ENCODE assay signal across 13 cellular contexts in genomic region chr3:71576966-71577459, GRCh38. TPM values are rescaled to one million over a fixed set of nuclear protein-coding genes. Genes with fewer than 3 reads are reported as not detected.
A peak's percentile ranks its signal among the peaks of the same experiment; 100 is the strongest.
DNase-seq lines count a peak whose midpoint lies in the region; ATAC-seq and TF ChIP-seq lines count a peak whose summit lies in the region.
"Had no signal": no experiment of that assay in that cellular context is flagged by ENCODE, and none has a peak within 500 bp of the region (broad histone marks: within the 10 kb centered on the region; RNA-seq: fewer than 3 reads in every experiment).

No MANE protein-coding gene starts in this region.

- H3K4me1 ChIP-seq in DOHH2 (ENCODE audit: control insufficient read depth, low read length) = peaks cover 64% of the 10 kb centered on the region
- peaks cover 24 to 49% of the 10 kb centered on the region in 2 donors for H3K4me1 ChIP-seq in duodenal mucosa (ENCODE audit: control insufficient read depth in 1 of 2, insufficient read depth in 2 of 2, low read length in 2 of 2)
- no peaks in the 10 kb centered on the region for H3K4me1 ChIP-seq in prostate gland (replicated peaks)

- intact Hi-C loops in prostate gland (cut with DNase I) = no loop called here

- H3K27me3 ChIP-seq in DOHH2 (ENCODE audit: control insufficient read depth, low read length) (no peaks in the 10 kb centered on the region), duodenal mucosa (ENCODE audit: control insufficient read depth in 1 of 2, insufficient read depth in 2 of 2, low read length in 2 of 2) (no peaks in the 10 kb centered on the region), prostate gland (replicated peaks; ENCODE audit: insufficient read depth) (no peaks in the 10 kb centered on the region)

- peaks cover 37% of the 10 kb centered on the region for H3F3A ChIP-seq in DOHH2 (ENCODE audit: control insufficient read depth, insufficient read depth)

- H3K27ac ChIP-seq in DOHH2 (ENCODE audit: low read depth, low read length) (peak overlapping the region; percentile 92), duodenal mucosa (ENCODE audit: low read depth, low read length) (no peak overlapping the region), prostate gland (peak overlapping the region; percentile 98 to 100), coronary artery (no peak overlapping the region)
- H3K27ac ChIP-seq: BLaER1 treated with 17β-estradiol and CSF1 and Interleukin-3, amounts not matched to agents 10 nM and 100 nM had no signal

- H3K9ac ChIP-seq in duodenal mucosa (ENCODE audit: low read depth in 1 of 2, low read length in 2 of 2) = no peak overlapping the region
- H3K9ac ChIP-seq: BLaER1 treated with 17β-estradiol and CSF1 and Interleukin-3, amounts not matched to agents 10 nM and 100 nM had no signal

- H3K36me3 ChIP-seq in DOHH2 (ENCODE audit: control insufficient read depth, low read length) = peaks cover 88% of the 10 kb centered on the region
- peaks cover 0 to 11% of the 10 kb centered on the region in 2 donors for H3K36me3 ChIP-seq in duodenal mucosa (ENCODE audit: control insufficient read depth in 1 of 2, insufficient read depth in 2 of 2, low read length in 2 of 2)
- H3K36me3 ChIP-seq in prostate gland = no peaks in the 10 kb centered on the region
- H3K36me3 ChIP-seq: BLaER1 treated with 17β-estradiol and CSF1 and Interleukin-3, amounts not matched to agents 10 nM and 100 nM had no signal

- 43% methylated on average over 6 of the region's 6 CpGs for WGBS in prostate gland

- peak overlapping the region; percentile 81 for H3K4me3 ChIP-seq in DOHH2 (ENCODE audit: low read length)
- peak overlapping the region; percentile 12 to 23 for H3K4me3 ChIP-seq in duodenal mucosa (ENCODE audit: low read depth in 1 of 2, low read length in 2 of 2)
- peak overlapping the region in 1 of 2 donors; percentile 90 for H3K4me3 ChIP-seq in prostate gland
- H3K4me3 ChIP-seq in coronary artery = no peak overlapping the region
- H3K4me3 ChIP-seq: BLaER1 treated with 17β-estradiol and CSF1 and Interleukin-3, amounts not matched to agents 10 nM and 100 nM had no signal

- peaks cover 100% of the 10 kb centered on the region for H3K79me2 ChIP-seq in DOHH2 (ENCODE audit: control insufficient read depth, low read length)

- H3K9me3 ChIP-seq in DOHH2 (ENCODE audit: control insufficient read depth, insufficient read depth, low read length) (no peaks in the 10 kb centered on the region), duodenal mucosa (ENCODE audit: control insufficient read depth in 1 of 2, low read length in 2 of 2) (no peaks in the 10 kb centered on the region), prostate gland (no peaks in the 10 kb centered on the region)
- H3K9me3 ChIP-seq: BLaER1 treated with 17β-estradiol and CSF1 and Interleukin-3, amounts not matched to agents 10 nM and 100 nM had no signal

- H3K9me2 ChIP-seq in DOHH2 (replicated peaks; ENCODE audit: control insufficient read depth, low read length) = no peaks in the 10 kb centered on the region

- no peak for TF ChIP-seq POLR2A in prostate gland (IDR thresholded peaks at IDR 0.05)

- H3K4me2 ChIP-seq in DOHH2 (ENCODE audit: low read length) = peak overlapping the region; percentile 98

- no peak for TF ChIP-seq CTCF in DOHH2 (IDR thresholded peaks at IDR 0.05; ENCODE audit: low read depth, low read length, poor library complexity, severe bottlenecking)
- no peak for TF ChIP-seq CTCF in prostate gland (IDR thresholded peaks at IDR 0.05)
- TF ChIP-seq CTCF in coronary artery (IDR thresholded peaks at IDR 0.05) = no peak

- no peak for ATAC-seq in GM19035 (IDR thresholded peaks at IDR 0.05; ENCODE audit: unreplicated experiment)

- H4K20me1 ChIP-seq in DOHH2 (ENCODE audit: control insufficient read depth, insufficient read depth, low read depth, low read length) = no peaks in the 10 kb centered on the region

- peak; percentile 3 for DNase-seq in NCI-H69 (lab: John Stamatoyannopoulos, UW)
- DNase-seq in prostate gland (ENCODE audit: low spot score) = no peak
- no peak for DNase-seq in activated T-cell treated with anti-CD3 and anti-CD28 coated beads for 4 hours
- DNase-seq in coronary artery (ENCODE audit: low spot score) = no peak
- no peak for DNase-seq in NCI-H345 (lab: John Stamatoyannopoulos, UW)
- DNase-seq: activated naive CD8-positive, alpha-beta T cell treated with anti-CD3 and anti-CD28 coated beads for 36 hours; H9; stimulated activated CD4-positive, alpha-beta T cell treated with anti-CD3 and anti-CD28 coated beads, Interleukin-4, amount 100 ng/mL, for 1 hour; stimulated activated naive CD4-positive, alpha-beta T cell treated with Interleukin-2 at 50 U/mL for 16 hours had no signal

RNA-seq across cellular contexts. Expression of gene FOXP1, which starts 6.5 kb away (rescaled TPM):
- total RNA-seq in prostate gland = 100 to 1,000 TPM; 133 to 156 TPM

Comparison
In these comparisons a context has a peak if more than half of its experiments do, and no peak if none do; other contexts are left out.
1. H3K27ac ChIP-seq: peak in DOHH2 (single experiment) and prostate gland (2 of 2); none in duodenal mucosa (single experiment) and coronary artery (0 of 2).